ENCODE assay signal across 27 cellular contexts in genomic region chrX:96311366-96311765, GRCh38.
"Had no signal": no experiment of that assay in that cellular context is flagged by ENCODE, and none has a peak within 500 bp of the region (broad histone marks: within the 10 kb centered on the region; RNA-seq: fewer than 3 reads in every experiment).

No MANE protein-coding gene starts in this region.

- H3K27me3 ChIP-seq: neural progenitor cell, ovary, right lobe of liver, sigmoid colon, stomach, thyroid gland, tibial nerve, upper lobe of left lung, vagina had no signal

- H3K27ac ChIP-seq: neural progenitor cell, ovary, parathyroid adenoma, psoas muscle, right lobe of liver, sigmoid colon, stomach, thoracic aorta, thyroid gland, tibial nerve, upper lobe of left lung, vagina had no signal

- H3K27ac Mint-ChIP-seq: nephron; neural progenitor cell; progenitor cell of endocrine pancreas; stimulated activated effector memory CD8-positive, alpha-beta T cell treated with anti-CD3 and anti-CD28 coated beads, Interleukin-12 subunit alpha, Interleukin-12 subunit beta, amount 100 ng/mL, for 72 hours; stimulated activated naive B cell treated with anti-CD40 and anti-IgM and Interleukin-4, amounts not matched to agents 10 μg/mL and 1 μg/mL and 100 μg/mL, for 72 hours; stimulated activated naive CD8-positive, alpha-beta T cell treated with anti-CD3 and anti-CD28 coated beads, Interleukin-15, Interleukin-2, amounts not matched to agents 100 ng/mL and 50 ng/mL, for 24 hours had no signal

- H3K36me3 Mint-ChIP-seq: neural progenitor cell; stimulated activated effector memory CD8-positive, alpha-beta T cell treated with anti-CD3 and anti-CD28 coated beads, Interleukin-12 subunit alpha, Interleukin-12 subunit beta, amount 100 ng/mL, for 72 hours; stimulated activated naive B cell treated with anti-CD40 and anti-IgM and Interleukin-4, amounts not matched to agents 10 μg/mL and 1 μg/mL and 100 μg/mL, for 72 hours had no signal

- DNase-seq: occipital lobe; ovary; posterior cingulate gyrus; psoas muscle; right cardiac atrium; right lobe of liver; sigmoid colon; small intestine; stimulated activated CD4-positive, alpha-beta T cell treated with anti-CD3 and anti-CD28 coated beads, Interleukin-15, amount 100 ng/mL, for 24 hours; stimulated activated CD4-positive, alpha-beta T cell treated with anti-CD3 and anti-CD28 coated beads, Interleukin-2, amount 100 ng/mL, for 24 hours; stimulated activated CD4-positive, alpha-beta T cell treated with anti-CD3 and anti-CD28 coated beads, Interleukin-2, amount 100 ng/mL, for 48 hours; stimulated activated CD4-positive, alpha-beta T cell treated with anti-CD3 and anti-CD28 coated beads, Interleukin-4, amount 100 ng/mL, for 24 hours; stimulated activated naive B cell treated with anti-CD40 and anti-IgM and Interleukin-4, amounts not matched to agents 10 μg/mL and 1 μg/mL and 100 μg/mL, for 72 hours; stimulated activated naive CD4-positive, alpha-beta T cell treated with Interleukin-2 at 50 U/mL for 16 hours; stomach; thyroid gland; trophoblast cell; upper lobe of left lung had no signal

- H3K9me3 Mint-ChIP-seq: nephron, neural progenitor cell had no signal

- H3K9me3 ChIP-seq: ovary, psoas muscle, right lobe of liver, sigmoid colon, thoracic aorta, thyroid gland, tibial nerve, upper lobe of left lung, vagina had no signal

- H3K27me3 Mint-ChIP-seq: progenitor cell of endocrine pancreas; stimulated activated naive B cell treated with anti-CD40 and anti-IgM and Interleukin-4, amounts not matched to agents 10 μg/mL and 1 μg/mL and 100 μg/mL, for 72 hours; stimulated activated naive CD8-positive, alpha-beta T cell treated with anti-CD3 and anti-CD28 coated beads, Interleukin-15, Interleukin-2, amounts not matched to agents 100 ng/mL and 50 ng/mL, for 24 hours had no signal

- H3K9ac ChIP-seq: neural progenitor cell, parathyroid adenoma had no signal

- H3K36me3 ChIP-seq: neural progenitor cell, ovary, right lobe of liver, sigmoid colon, stomach, thoracic aorta, thyroid gland, tibial nerve, upper lobe of left lung, vagina had no signal

- H3K4me1 Mint-ChIP-seq: nephron; neural progenitor cell; stimulated activated effector memory CD8-positive, alpha-beta T cell treated with anti-CD3 and anti-CD28 coated beads, Interleukin-12 subunit alpha, Interleukin-12 subunit beta, amount 100 ng/mL, for 72 hours; stimulated activated naive B cell treated with anti-CD40 and anti-IgM and Interleukin-4, amounts not matched to agents 10 μg/mL and 1 μg/mL and 100 μg/mL, for 72 hours had no signal

- H3K4me3 Mint-ChIP-seq: nephron; neural progenitor cell; stimulated activated effector memory CD8-positive, alpha-beta T cell treated with anti-CD3 and anti-CD28 coated beads, Interleukin-12 subunit alpha, Interleukin-12 subunit beta, amount 100 ng/mL, for 72 hours; stimulated activated naive B cell treated with anti-CD40 and anti-IgM and Interleukin-4, amounts not matched to agents 10 μg/mL and 1 μg/mL and 100 μg/mL, for 72 hours; stimulated activated naive CD8-positive, alpha-beta T cell treated with anti-CD3 and anti-CD28 coated beads, Interleukin-15, Interleukin-2, amounts not matched to agents 100 ng/mL and 50 ng/mL, for 24 hours had no signal

- H3K4me3 ChIP-seq: neural progenitor cell, ovary, psoas muscle, right lobe of liver, sigmoid colon, stomach, thoracic aorta, thyroid gland, tibial nerve, upper lobe of left lung, vagina had no signal

- H3K4me1 ChIP-seq: neural progenitor cell, parathyroid adenoma, psoas muscle, right lobe of liver, sigmoid colon, stomach, thyroid gland, tibial nerve, upper lobe of left lung, vagina had no signal
